In the genomic region with DNA sequence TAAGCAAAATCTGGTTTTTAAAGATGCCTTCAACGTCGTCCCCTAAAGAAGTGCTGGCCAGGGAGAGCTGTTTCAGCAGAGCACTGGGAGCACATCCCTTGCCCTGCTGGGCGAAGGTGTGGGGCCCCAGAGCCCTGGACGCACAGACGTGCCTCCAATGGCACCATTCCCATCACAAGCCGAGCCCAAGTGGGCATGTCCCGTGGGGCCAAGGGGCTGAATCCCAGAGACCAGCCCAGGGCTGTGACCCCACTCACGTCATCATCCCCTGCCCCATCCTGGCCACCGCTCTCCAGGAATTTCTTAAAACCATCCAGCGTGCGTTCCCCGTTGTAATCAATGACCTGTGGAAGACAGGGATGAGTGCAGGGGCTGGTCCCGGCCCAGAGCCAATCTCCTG, we compare ENCODE assay signal across 1 cellular context.
TF ChIP-seq lines count a peak whose summit lies in the region.

No MANE protein-coding gene starts in this region.

TF ChIP-seq in PFSK-1, 5 proteins besides CTCF, POLR2A, EP300 and RAD21 (continued from another document):
- TF ChIP-seq REST (IDR thresholded peaks at IDR 0.05; ENCODE audit: insufficient read depth in 1 of 2, low read depth in 2 of 2, low read length in 2 of 2): no peak
